In the genomic region with DNA sequence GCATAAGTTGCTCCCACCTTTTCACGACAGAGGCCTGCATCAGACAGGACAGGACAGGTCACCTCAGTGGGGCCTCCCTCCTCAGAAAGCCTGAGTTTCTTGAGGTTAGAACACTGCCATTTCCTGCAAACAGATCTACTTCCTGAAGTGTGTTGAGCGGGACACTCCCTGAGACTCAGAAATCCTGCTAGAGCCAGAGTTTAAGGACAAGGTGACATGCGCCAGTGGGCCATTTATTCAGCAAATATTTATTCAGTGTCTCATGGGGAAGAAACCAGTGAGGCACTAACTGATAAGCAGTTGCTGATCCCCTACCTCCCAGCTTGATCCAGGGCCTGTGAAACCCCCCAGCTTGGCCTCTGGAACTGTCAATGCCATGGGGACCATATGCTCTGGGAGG, we compare ENCODE assay signal across 20 cellular contexts.
DNase-seq lines count a peak whose midpoint lies in the region; ATAC-seq, FAIRE-seq and TF ChIP-seq lines count a peak whose summit lies in the region.
"Had no signal": no experiment of that assay in that cellular context is flagged by ENCODE, and none has a peak within 500 bp of the region (broad histone marks: within the 10 kb centered on the region; RNA-seq: fewer than 3 reads in every experiment).

No MANE protein-coding gene starts in this region.

- no peak overlapping the region for H3K4me3 Mint-ChIP-seq in Caco-2 (ENCODE audit: unreplicated experiment)

- H3K27me3 ChIP-seq in Caco-2 (replicated peaks; ENCODE audit: control insufficient read depth, insufficient read depth, low read length): no peaks in the 10 kb centered on the region
- peaks cover 0 to 2% (median 0%) of the 10 kb centered on the region in 3 experiments for H3K27me3 ChIP-seq in neuronal stem cell (ENCODE audit: control insufficient read depth in 3 of 3, insufficient read depth in 3 of 3, low read depth in 1 of 3, low read length in 3 of 3)
- H3K27me3 ChIP-seq in uterus: no peaks in the 10 kb centered on the region
- H3K27me3 ChIP-seq in testis: no peaks in the 10 kb centered on the region
- H3K27me3 ChIP-seq: BLaER1 treated with 17β-estradiol and CSF1 and Interleukin-3, amounts not matched to agents 10 nM and 100 nM; cardiac muscle cell; gastrocnemius medialis had no signal

- no peak overlapping the region for H2BK12ac ChIP-seq in neuronal stem cell (ENCODE audit: low read length)

- H3K9me3 ChIP-seq in Caco-2 (no peaks in the 10 kb centered on the region), neuronal stem cell (replicated peaks in 1 of 2; ENCODE audit: control insufficient read depth in 2 of 2, insufficient read depth in 1 of 2, low read depth in 1 of 2, low read length in 2 of 2) (peaks cover 0 to 1% of the 10 kb centered on the region in 2 donors), uterus (no peaks in the 10 kb centered on the region), testis (no peaks in the 10 kb centered on the region)
- H3K9me3 ChIP-seq: BLaER1 treated with 17β-estradiol and CSF1 and Interleukin-3, amounts not matched to agents 10 nM and 100 nM; gastrocnemius medialis; left ventricle myocardium inferior had no signal

- no CpG with 5 or more reads among the region's 3 CpGs for WGBS in neuronal stem cell (ENCODE audit: extremely low coverage in 2 of 2, insufficient read length in 2 of 2, insufficient replicate concordance in 1 of 2), 2 donors
- WGBS in testis, 2 donors: 85 to 93% methylated on average over 3 of the region's 3 CpGs

- no peak overlapping the region for H3K9ac ChIP-seq in neuronal stem cell (ENCODE audit: low read depth, low read length, poor library complexity)
- H3K9ac ChIP-seq: BLaER1 treated with 17β-estradiol and CSF1 and Interleukin-3, amounts not matched to agents 10 nM and 100 nM had no signal

- H3K36me3 ChIP-seq in Caco-2 (ENCODE audit: control insufficient read depth, insufficient read depth, low read length) (no peaks in the 10 kb centered on the region), neuronal stem cell (replicated peaks in 1 of 2; ENCODE audit: control insufficient read depth in 2 of 2, insufficient read depth in 2 of 2, low read length in 2 of 2) (no peaks in the 10 kb centered on the region), uterus (no peaks in the 10 kb centered on the region), testis (ENCODE audit: low read depth, missing control alignments) (no peaks in the 10 kb centered on the region)
- H3K36me3 ChIP-seq: BLaER1 treated with 17β-estradiol and CSF1 and Interleukin-3, amounts not matched to agents 10 nM and 100 nM; cardiac muscle cell; gastrocnemius medialis; left ventricle myocardium inferior had no signal

- no peak overlapping the region for H3K14ac ChIP-seq in neuronal stem cell (ENCODE audit: low read length)

- POLR2A ChIA-PET in Caco-2 (lab: Charles Lee): no interaction called here

- peak overlapping the region; percentile 49 for H2BK15ac ChIP-seq in neuronal stem cell (ENCODE audit: low read length)

- no peaks in the 10 kb centered on the region for H3K36me3 Mint-ChIP-seq in Caco-2 (ENCODE audit: insufficient read depth, unreplicated experiment)

- no peak overlapping the region for H2AFZ ChIP-seq in neuronal stem cell (ENCODE audit: low read length)

- peaks cover 21% of the 10 kb centered on the region for H3K4me1 Mint-ChIP-seq in Caco-2 (ENCODE audit: low read depth, unreplicated experiment)

- intact Hi-C loops in Caco-2 (cut with micrococcal nuclease; ENCODE audit: unreplicated experiment) (loop anchor here (5.0 kb wide), 1 partner anchor 711 kb away; no protein-coding TSS in a partner anchor), uterus (cut with DNase I; ENCODE audit: low total_unique reads) (no loop called here), testis (cut with DNase I; ENCODE audit: low total_unique reads) (no loop called here)

- no peak for ATAC-seq in HG02759 (IDR thresholded peaks at IDR 0.05; ENCODE audit: unreplicated experiment)
- no peak for ATAC-seq in GM18519 (IDR thresholded peaks at IDR 0.05; ENCODE audit: low FRiP score, unreplicated experiment)
- ATAC-seq: gastrocnemius medialis; stimulated activated naive CD8-positive, alpha-beta T cell treated with anti-CD3 and anti-CD28 coated beads, Interleukin-15, Interleukin-2, amounts not matched to agents 100 U/mL and 50 U/mL, for 24 hours had no signal

- peak overlapping the region; percentile 75 for H3K27ac Mint-ChIP-seq in Caco-2 (ENCODE audit: unreplicated experiment)

- H4K8ac ChIP-seq in neuronal stem cell (ENCODE audit: low read depth, low read length): no peak overlapping the region

- H3K4me3 ChIP-seq in Caco-2 (ENCODE audit: low read depth, low read length) (no peak overlapping the region), neuronal stem cell (ENCODE audit: low read length in 2 of 2) (no peak overlapping the region), uterus (no peak overlapping the region), testis (no peak overlapping the region)
- H3K4me3 ChIP-seq: BLaER1 treated with 17β-estradiol and CSF1 and Interleukin-3, amounts not matched to agents 10 nM and 100 nM; cardiac muscle cell; dorsolateral prefrontal cortex; gastrocnemius medialis; left ventricle myocardium inferior had no signal

- CTCF ChIA-PET in Caco-2 (lab: Charles Lee): interaction anchor here (1.1 kb wide), 1 partner anchor 252 kb away, joined by 3 read pairs; no protein-coding TSS in a partner anchor

- H4K91ac ChIP-seq in neuronal stem cell (ENCODE audit: low read depth, low read length, poor library complexity): no peak overlapping the region

- H3K18ac ChIP-seq in neuronal stem cell (ENCODE audit: low read length): peak overlapping the region; percentile 83

- peak; percentile 95 for FAIRE-seq in islet of Langerhans (lab: Jason Lieb, UNC)

- TF ChIP-seq CTCF in Caco-2 (IDR thresholded peaks at IDR 0.05; ENCODE audit: insufficient read depth in 1 of 2, low read depth in 1 of 2, low read length in 1 of 2, severe bottlenecking in 1 of 2, unreplicated experiment in 1 of 2): no peak
- TF ChIP-seq CTCF in uterus (IDR thresholded peaks at IDR 0.05): no peak
- no peak for TF ChIP-seq CTCF in testis (IDR thresholded peaks at IDR 0.05)

- peaks cover under 1% of the 10 kb centered on the region for H3K79me1 ChIP-seq in neuronal stem cell (ENCODE audit: low read depth, low read length)

- H3K27ac ChIP-seq in neuronal stem cell (replicated peaks; ENCODE audit: low read length): no peak overlapping the region
- no peak overlapping the region for H3K27ac ChIP-seq in uterus
- no peak overlapping the region for H3K27ac ChIP-seq in testis
- H3K27ac ChIP-seq: BLaER1 treated with 17β-estradiol and CSF1 and Interleukin-3, amounts not matched to agents 10 nM and 100 nM; cardiac muscle cell; dorsolateral prefrontal cortex; gastrocnemius medialis; HL-60; left ventricle myocardium inferior had no signal

- H2AK5ac ChIP-seq in neuronal stem cell (ENCODE audit: low read depth, low read length): peak overlapping the region; percentile 5

- no peaks in the 10 kb centered on the region for H3K27me3 Mint-ChIP-seq in Caco-2 (ENCODE audit: insufficient read depth, unreplicated experiment)

- H2BK120ac ChIP-seq in neuronal stem cell (ENCODE audit: low read depth, low read length): peak overlapping the region; percentile 29

- no TSS peak for BruUV-seq in Caco-2 (replicated peaks; lab: Mats Ljungman, UMichigan)

- H3K4me2 ChIP-seq in neuronal stem cell (ENCODE audit: insufficient read depth, low read length, poor library complexity, severe bottlenecking): no peak overlapping the region
- H3K4me2 ChIP-seq: BLaER1 treated with 17β-estradiol and CSF1 and Interleukin-3, amounts not matched to agents 10 nM and 100 nM had no signal

- peaks cover 24% of the 10 kb centered on the region for H3K4me1 ChIP-seq in Caco-2
- H3K4me1 ChIP-seq in neuronal stem cell (ENCODE audit: control insufficient read depth in 2 of 2, insufficient read depth in 1 of 2, low read depth in 1 of 2, low read length in 2 of 2): peaks cover 0 to 8% of the 10 kb centered on the region in 2 donors
- H3K4me1 ChIP-seq in uterus: no peaks in the 10 kb centered on the region
- no peaks in the 10 kb centered on the region for H3K4me1 ChIP-seq in testis

- no peak overlapping the region for H3K23ac ChIP-seq in neuronal stem cell (ENCODE audit: low read depth, low read length, poor library complexity)

- TF ChIP-seq POLR2A in uterus (IDR thresholded peaks at IDR 0.05): no peak
- no peak for TF ChIP-seq POLR2A in testis (IDR thresholded peaks at IDR 0.05)

- H2BK5ac ChIP-seq in neuronal stem cell (ENCODE audit: low read length): no peak overlapping the region

- H3K9me3 Mint-ChIP-seq in Caco-2 (ENCODE audit: unreplicated experiment): no peaks in the 10 kb centered on the region

- peak overlapping the region; percentile 1 for H3K4ac ChIP-seq in neuronal stem cell (ENCODE audit: low read length)

- DNase-seq in Caco-2 (peak in 1 of 2 experiments; percentile 28), NCI-H2029 (lab: John Stamatoyannopoulos, UW) (peak; percentile 21), neuronal stem cell (ENCODE audit: low spot score) (no peak), uterus (no peak), testis (no peak)
- DNase-seq: dorsolateral prefrontal cortex; gastrocnemius medialis; left ventricle myocardium inferior; NCI-H1092; NCI-H2081; NCI-H510A treated with DMSO at 0.1 percent for 48 hours; SHP77 treated with DMSO at 0.1 percent for 48 hours; stimulated activated naive CD8-positive, alpha-beta T cell treated with anti-CD3 and anti-CD28 coated beads, Interleukin-15, Interleukin-2, amounts not matched to agents 100 U/mL and 50 U/mL, for 24 hours; T-helper 1 cell had no signal
